ENCODE assay signal across 19 cellular contexts in genomic region chr3:46283851-46284450, GRCh38. TPM values are rescaled to one million over a fixed set of nuclear protein-coding genes. Genes with fewer than 3 reads are reported as not detected.
DNase-seq lines count a peak whose midpoint lies in the region; ATAC-seq and TF ChIP-seq lines count a peak whose summit lies in the region.
"Had no signal": no experiment of that assay in that cellular context is flagged by ENCODE, and none has a peak within 500 bp of the region (broad histone marks: within the 10 kb centered on the region; RNA-seq: fewer than 3 reads in every experiment).

No MANE protein-coding gene starts in this region.

- peaks cover 64% of the 10 kb centered on the region for H3K4me1 Mint-ChIP-seq in activated T-cell treated with anti-CD3 and anti-CD28 coated beads, Interleukin-2, amount 50 U/mL, for 72 hours (ENCODE audit: low read depth)
- peaks cover 75% of the 10 kb centered on the region for H3K4me1 Mint-ChIP-seq in activated T-cell treated with anti-CD3 and anti-CD28 coated beads, Interleukin-2, amount 50 U/mL, for 4 hours (ENCODE audit: low read depth)
- peaks cover 73% of the 10 kb centered on the region for H3K4me1 Mint-ChIP-seq in activated T-helper 2 cell treated with anti-CD3 and anti-CD28 coated beads, Interferon-gamma antibody, Interleukin-2, Interleukin-4, amounts not matched to agents 10 μg/mL and 5 μg/mL and 100 μg/mL, durations not matched to agents 14 hours and 24 hours and 36 hours (ENCODE audit: low read depth)
- H3K4me1 Mint-ChIP-seq in stimulated activated memory B cell treated with anti-CD40 and anti-IgM and Interleukin-4, amounts not matched to agents 10 μg/mL and 1 μg/mL and 100 μg/mL, for 72 hours = peaks cover 23% of the 10 kb centered on the region
- H3K4me1 Mint-ChIP-seq: endodermal cell had no signal

- H3K36me3 Mint-ChIP-seq in activated T-cell treated with anti-CD3 and anti-CD28 coated beads, Interleukin-2, amount 50 U/mL, for 72 hours (ENCODE audit: insufficient read depth in 2 of 2) = peaks cover 2 to 3% of the 10 kb centered on the region in 2 donors
- peaks cover 3% of the 10 kb centered on the region for H3K36me3 Mint-ChIP-seq in activated T-cell treated with anti-CD3 and anti-CD28 coated beads, Interleukin-2, amount 50 U/mL, for 4 hours (ENCODE audit: insufficient read depth)
- H3K36me3 Mint-ChIP-seq in activated T-helper 2 cell treated with anti-CD3 and anti-CD28 coated beads, Interferon-gamma antibody, Interleukin-2, Interleukin-4, amounts not matched to agents 10 μg/mL and 5 μg/mL and 100 μg/mL, durations not matched to agents 14 hours and 24 hours and 36 hours (ENCODE audit: low read depth) = peaks cover 5% of the 10 kb centered on the region
- H3K36me3 Mint-ChIP-seq in stimulated activated memory B cell treated with anti-CD40 and anti-IgM and Interleukin-4, amounts not matched to agents 10 μg/mL and 1 μg/mL and 100 μg/mL, for 72 hours = peaks cover 4% of the 10 kb centered on the region
- H3K36me3 Mint-ChIP-seq: IgD-negative memory B cell had no signal

- peak overlapping the region; percentile 89 for H3K27ac Mint-ChIP-seq in activated T-cell treated with anti-CD3 and anti-CD28 coated beads, Interleukin-2, amount 50 U/mL, for 72 hours
- H3K27ac Mint-ChIP-seq in activated T-helper 2 cell treated with anti-CD3 and anti-CD28 coated beads, Interferon-gamma antibody, Interleukin-2, Interleukin-4, amounts not matched to agents 10 μg/mL and 5 μg/mL and 100 μg/mL, durations not matched to agents 14 hours and 24 hours and 36 hours = peak overlapping the region; percentile 13
- peak overlapping the region; percentile 23 for H3K27ac Mint-ChIP-seq in stimulated activated memory B cell treated with anti-CD40 and anti-IgM and Interleukin-4, amounts not matched to agents 10 μg/mL and 1 μg/mL and 100 μg/mL, for 72 hours
- H3K27ac Mint-ChIP-seq: endodermal cell had no signal

- intact Hi-C loops in activated T-helper 2 cell treated with anti-CD3 and anti-CD28 coated beads, Interferon-gamma antibody, Interleukin-2, Interleukin-4, amounts not matched to agents 10 μg/mL and 5 μg/mL and 100 μg/mL, durations not matched to agents 14 hours and 24 hours and 36 hours (cut with micrococcal nuclease) = loop anchor here (2.0 to 10.0 kb wide), 3 partner anchors 69 to 339 kb away; partner anchors contain the start of genes CCR1 and CXCR6

- ATAC-seq in activated T-cell treated with anti-CD3 and anti-CD28 coated beads, Interleukin-2, amount 50 U/mL, for 72 hours (replicated peaks in 1 of 2) = no peak
- ATAC-seq in activated T-cell treated with anti-CD3 and anti-CD28 coated beads, Interleukin-2, amount 50 U/mL, for 4 hours = no peak
- no peak for ATAC-seq in stimulated activated memory B cell treated with anti-CD40 and anti-IgM and Interleukin-4, amounts not matched to agents 10 μg/mL and 1 μg/mL and 100 μg/mL, for 72 hours
- no peak for ATAC-seq in HG03175 (IDR thresholded peaks at IDR 0.05; ENCODE audit: unreplicated experiment)
- ATAC-seq: heart right ventricle, right cardiac atrium had no signal

- no peak for DNase-seq in activated T-cell treated with anti-CD3 and anti-CD28 coated beads, Interleukin-2, amount 50 U/mL, for 72 hours
- DNase-seq in activated T-cell treated with anti-CD3 and anti-CD28 coated beads, Interleukin-2, amount 50 U/mL, for 4 hours = no peak
- DNase-seq in NB4 (ENCODE audit: low read depth) = peak; percentile 55
- DNase-seq in activated T-helper 2 cell treated with anti-CD3 and anti-CD28 coated beads, Interferon-gamma antibody, Interleukin-2, Interleukin-4, amounts not matched to agents 10 μg/mL and 5 μg/mL and 100 μg/mL, durations not matched to agents 14 hours and 24 hours and 36 hours (ENCODE audit: low spot score) = no peak
- DNase-seq in NCI-H1436 (lab: John Stamatoyannopoulos, UW) = no peak
- DNase-seq in glomerular visceral epithelial cell (ENCODE audit: extremely low spot score) = no peak
- DNase-seq: activated gamma-delta T cell treated with Interleukin-2 at 50 U/mL for 16 hours; endodermal cell; H7; heart right ventricle; NCI-H1105 treated with DMSO at 0.1 percent for 48 hours; NCI-H2171 treated with DMSO at 0.1 percent for 48 hours; right cardiac atrium; stimulated activated naive CD4-positive, alpha-beta T cell treated with Interleukin-2 at 50 U/mL for 16 hours had no signal

- H3K27me3 Mint-ChIP-seq in activated T-cell treated with anti-CD3 and anti-CD28 coated beads, Interleukin-2, amount 50 U/mL, for 72 hours (ENCODE audit: low read depth) = peaks cover 39% of the 10 kb centered on the region
- no peaks in the 10 kb centered on the region for H3K27me3 Mint-ChIP-seq in activated T-cell treated with anti-CD3 and anti-CD28 coated beads, Interleukin-2, amount 50 U/mL, for 4 hours (ENCODE audit: low read depth)
- peaks cover 14% of the 10 kb centered on the region for H3K27me3 Mint-ChIP-seq in activated T-helper 2 cell treated with anti-CD3 and anti-CD28 coated beads, Interferon-gamma antibody, Interleukin-2, Interleukin-4, amounts not matched to agents 10 μg/mL and 5 μg/mL and 100 μg/mL, durations not matched to agents 14 hours and 24 hours and 36 hours (ENCODE audit: low read depth)
- no peaks in the 10 kb centered on the region for H3K27me3 Mint-ChIP-seq in stimulated activated memory B cell treated with anti-CD40 and anti-IgM and Interleukin-4, amounts not matched to agents 10 μg/mL and 1 μg/mL and 100 μg/mL, for 72 hours

- H3K4me3 ChIP-seq in NB4 (ENCODE audit: low read depth, low read length) = no peak overlapping the region
- H3K4me3 ChIP-seq: heart right ventricle had no signal

- TF ChIP-seq POLR2A in NB4 (IDR thresholded peaks at IDR 0.05; ENCODE audit: extremely low read depth, insufficient read length) = no peak

- peak overlapping the region in 1 of 2 donors; percentile 53 for H3K4me3 Mint-ChIP-seq in activated T-cell treated with anti-CD3 and anti-CD28 coated beads, Interleukin-2, amount 50 U/mL, for 72 hours
- no peak overlapping the region for H3K4me3 Mint-ChIP-seq in activated T-cell treated with anti-CD3 and anti-CD28 coated beads, Interleukin-2, amount 50 U/mL, for 4 hours
- H3K4me3 Mint-ChIP-seq in activated T-helper 2 cell treated with anti-CD3 and anti-CD28 coated beads, Interferon-gamma antibody, Interleukin-2, Interleukin-4, amounts not matched to agents 10 μg/mL and 5 μg/mL and 100 μg/mL, durations not matched to agents 14 hours and 24 hours and 36 hours (ENCODE audit: low read depth) = peak overlapping the region; percentile 46
- H3K4me3 Mint-ChIP-seq in stimulated activated memory B cell treated with anti-CD40 and anti-IgM and Interleukin-4, amounts not matched to agents 10 μg/mL and 1 μg/mL and 100 μg/mL, for 72 hours = no peak overlapping the region
- H3K4me3 Mint-ChIP-seq: endodermal cell had no signal

- no peak for TF ChIP-seq CTCF in NB4 (IDR thresholded peaks at IDR 0.05; ENCODE audit: low read depth, low read length)

- peaks cover under 1 to 2% of the 10 kb centered on the region in 2 donors for H3K9me3 Mint-ChIP-seq in activated T-cell treated with anti-CD3 and anti-CD28 coated beads, Interleukin-2, amount 50 U/mL, for 72 hours
- peaks cover 10% of the 10 kb centered on the region for H3K9me3 Mint-ChIP-seq in activated T-cell treated with anti-CD3 and anti-CD28 coated beads, Interleukin-2, amount 50 U/mL, for 4 hours
- H3K9me3 Mint-ChIP-seq in activated T-helper 2 cell treated with anti-CD3 and anti-CD28 coated beads, Interferon-gamma antibody, Interleukin-2, Interleukin-4, amounts not matched to agents 10 μg/mL and 5 μg/mL and 100 μg/mL, durations not matched to agents 14 hours and 24 hours and 36 hours = peaks cover 9% of the 10 kb centered on the region
- peaks cover 6% of the 10 kb centered on the region for H3K9me3 Mint-ChIP-seq in stimulated activated memory B cell treated with anti-CD40 and anti-IgM and Interleukin-4, amounts not matched to agents 10 μg/mL and 1 μg/mL and 100 μg/mL, for 72 hours

RNA-seq across cellular contexts. Expression of gene CCR3, which starts 41.7 kb away (rescaled TPM):
- total RNA-seq in activated T-cell treated with anti-CD3 and anti-CD28 coated beads, Interleukin-2, amount 50 U/mL, for 72 hours = not detected
- total RNA-seq in activated T-cell treated with anti-CD3 and anti-CD28 coated beads, Interleukin-2, amount 50 U/mL, for 4 hours = not detected
- not detected in 2 replicates for total RNA-seq in activated T-helper 2 cell treated with anti-CD3 and anti-CD28 coated beads, Interferon-gamma antibody, Interleukin-2, Interleukin-4, amounts not matched to agents 10 μg/mL and 5 μg/mL and 100 μg/mL, durations not matched to agents 14 hours and 24 hours and 36 hours
- total RNA-seq: activated CD8-positive, alpha-beta memory T cell treated with anti-CD3 and anti-CD28 coated beads for 36 hours; endodermal cell; H7; right cardiac atrium; urinary bladder had no signal

Comparison
In these comparisons a context has a peak if more than half of its experiments do, and no peak if none do; other contexts are left out.
1. H3K27ac Mint-ChIP-seq: peak in every context shown above with its lines; median percentile 89 in activated T-cell treated with anti-CD3 and anti-CD28 coated beads, Interleukin-2, amount 50 U/mL, for 72 hours; 23 in stimulated activated memory B cell treated with anti-CD40 and anti-IgM and Interleukin-4, amounts not matched to agents 10 μg/mL and 1 μg/mL and 100 μg/mL, for 72 hours; 13 in activated T-helper 2 cell treated with anti-CD3 and anti-CD28 coated beads, Interferon-gamma antibody, Interleukin-2, Interleukin-4, amounts not matched to agents 10 μg/mL and 5 μg/mL and 100 μg/mL, durations not matched to agents 14 hours and 24 hours and 36 hours.